Comparison of ENCODE assay signal across 1 cellular context in genomic region chr5:76402880-76403712, GRCh38.
TF ChIP-seq lines count a peak whose summit lies in the region.

TSS of gene IQGAP2 (plus strand) at chr5:76403285. CDS start at chr5:76403546, 261 bp downstream.

TF ChIP-seq in HEK293, 187 proteins besides CTCF, POLR2A, EP300 and RAD21 (continued from another document and continues in another):
- TF ChIP-seq ZNF280D (tag by site-specific recombination; IDR thresholded peaks at IDR 0.05) (no peak), ZNF10 (tag by site-specific recombination; IDR thresholded peaks at IDR 0.05) (no peak), ZNF391 (tag by site-specific recombination; IDR thresholded peaks at IDR 0.05; ENCODE audit: borderline replicate concordance, low read depth) (peak; percentile 36; the same call in 1 of the 2 replicates), OVOL3 (tag by site-specific recombination; IDR thresholded peaks at IDR 0.05) (peak; percentile 79; the same call in 1 of the 2 replicates), ZNF600 (tag by site-specific recombination; IDR thresholded peaks at IDR 0.05) (0 out of 2 replicates have a peak, but pooled peaks have one; percentile 16), ZBTB26 (tag by site-specific recombination; optimal IDR thresholded peaks at IDR 0.05) (peak; percentile 98), ZNF16 (tag by site-specific recombination; IDR thresholded peaks at IDR 0.05; ENCODE audit: low read depth) (no peak), ZNF521 (tag by site-specific recombination; IDR thresholded peaks at IDR 0.05) (no peak), REPIN1 (tag by site-specific recombination; IDR thresholded peaks at IDR 0.05; ENCODE audit: low read depth) (no peak), ZNF610 (tag by site-specific recombination; IDR thresholded peaks at IDR 0.05; ENCODE audit: borderline replicate concordance) (peak; percentile 67; the same call in 1 of the 2 replicates), ZNF785 (tag by site-specific recombination; IDR thresholded peaks at IDR 0.05) (peak; percentile 78; the same call in 1 of the 2 replicates), PBX3 (CRISPR knock-in tag; IDR thresholded peaks at IDR 0.05) (0 out of 2 replicates have a peak, but pooled peaks have one; percentile 14), ZNF776 (tag by site-specific recombination; IDR thresholded peaks at IDR 0.05; ENCODE audit: borderline replicate concordance) (no peak), ZNF248 (tag by site-specific recombination; IDR thresholded peaks at IDR 0.05) (no peak), ZNF473 (tag by site-specific recombination; IDR thresholded peaks at IDR 0.05) (no peak), ZBTB1 (tag by site-specific recombination; IDR thresholded peaks at IDR 0.05) (0 out of 2 replicates have a peak, but pooled peaks have one; percentile 35), ZNF449 (tag by site-specific recombination; IDR thresholded peaks at IDR 0.05) (0 out of 2 replicates have a peak, but pooled peaks have one; percentile 19), ZBTB20 (tag by site-specific recombination; IDR thresholded peaks at IDR 0.05) (peak; percentile 60; the same call in 1 of the 2 replicates), ZNF76 (tag by site-specific recombination; IDR thresholded peaks at IDR 0.05; ENCODE audit: borderline replicate concordance, low read depth) (peak; percentile 82), PRDM4 (tag by site-specific recombination; IDR thresholded peaks at IDR 0.05) (peak; percentile 63), ZNF747 (tag by site-specific recombination; IDR thresholded peaks at IDR 0.05) (no peak), ZNF23 (tag by site-specific recombination; IDR thresholded peaks at IDR 0.05; ENCODE audit: borderline replicate concordance) (no peak), ZNF677 (tag by site-specific recombination; IDR thresholded peaks at IDR 0.05) (no peak), ZFP37 (tag by site-specific recombination; IDR thresholded peaks at IDR 0.05) (peak; percentile 73; the same call in 1 of the 2 replicates), AEBP2 (tag by site-specific recombination; IDR thresholded peaks at IDR 0.05; ENCODE audit: borderline replicate concordance) (no peak), HIC1 (tag by site-specific recombination; IDR thresholded peaks at IDR 0.05) (peak; percentile 47), ZEB2 (tag by site-specific recombination; IDR thresholded peaks at IDR 0.05) (peak; percentile 88), ZNF214 (tag by site-specific recombination; IDR thresholded peaks at IDR 0.05; ENCODE audit: borderline replicate concordance) (no peak), PRDM1 (tag by site-specific recombination; IDR thresholded peaks at IDR 0.05) (peak; percentile 91), ZFHX2 (tag by site-specific recombination; conservative IDR thresholded peaks at IDR 0.05) (peak; percentile 82), ZBTB7A (tag by site-specific recombination; IDR thresholded peaks at IDR 0.05; ENCODE audit: low read depth) (no peak), ZNF18 (tag by site-specific recombination; IDR thresholded peaks at IDR 0.05) (peak; percentile 76), ZNF398 (tag by site-specific recombination; IDR thresholded peaks at IDR 0.05) (peak; percentile 85), ZSCAN5A (tag by site-specific recombination; IDR thresholded peaks at IDR 0.05) (no peak; the same call in 1 of the 2 replicates), RBAK (tag by site-specific recombination; IDR thresholded peaks at IDR 0.05) (no peak), ZNF37A (tag by site-specific recombination; IDR thresholded peaks at IDR 0.05) (0 out of 2 replicates have a peak, but pooled peaks have one; percentile 58), ZNF501 (tag by site-specific recombination; IDR thresholded peaks at IDR 0.05) (peak; percentile 84), ZIC2 (tag by site-specific recombination; IDR thresholded peaks at IDR 0.05) (peak; percentile 99), ZNF561 (tag by site-specific recombination; IDR thresholded peaks at IDR 0.05; ENCODE audit: borderline replicate concordance) (peak; percentile 75; the same call in 1 of the 2 replicates), SP3 (tag by site-specific recombination; IDR thresholded peaks at IDR 0.05) (peak; percentile 64; the same call in 1 of the 2 replicates), ZBTB8A (tag by site-specific recombination; IDR thresholded peaks at IDR 0.05) (peak; percentile 80)
